In the genomic region with DNA sequence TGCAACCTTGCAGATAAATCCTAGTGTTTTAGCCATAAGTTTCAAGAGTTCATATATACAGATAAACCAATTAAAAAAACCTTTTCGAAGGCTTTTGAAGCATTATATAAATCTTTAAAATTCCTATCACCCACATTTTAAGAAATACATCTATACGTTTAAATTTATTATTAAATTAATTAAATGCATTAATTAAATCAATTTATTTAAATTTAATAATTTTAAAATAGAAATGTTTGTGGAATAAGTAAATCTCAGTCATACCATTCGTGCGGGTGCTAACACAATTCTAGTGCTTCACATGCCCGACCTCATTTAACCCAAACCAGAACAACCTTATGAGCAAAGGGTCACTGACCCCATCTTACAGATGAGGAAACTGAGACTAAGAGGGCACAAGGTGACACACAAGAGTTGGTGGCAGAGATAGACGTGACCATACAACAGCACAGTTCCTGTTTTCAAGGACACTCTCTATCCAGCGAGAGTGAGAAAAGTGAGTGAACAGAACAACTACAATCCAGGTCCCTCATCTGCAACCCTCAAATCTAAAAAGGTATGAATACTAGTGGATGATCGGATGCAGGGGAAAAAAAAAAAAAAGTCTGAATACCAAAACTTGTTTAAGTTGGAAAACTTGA, we compare ENCODE assay signal across 1 cellular context.
TF ChIP-seq lines count a peak whose summit lies in the region.

No MANE protein-coding gene starts in this region.

TF ChIP-seq in K562, 482 proteins besides CTCF, POLR2A, EP300 and RAD21:
- TF ChIP-seq, protein P1, sequence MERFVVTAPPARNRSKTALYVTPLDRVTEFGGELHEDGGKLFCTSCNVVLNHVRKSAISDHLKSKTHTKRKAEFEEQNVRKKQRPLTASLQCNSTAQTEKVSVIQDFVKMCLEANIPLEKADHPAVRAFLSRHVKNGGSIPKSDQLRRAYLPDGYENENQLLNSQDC (CRISPR knock-in tag; IDR thresholded peaks at IDR 0.05), result no peak
- TF ChIP-seq ZNF57 (CRISPR knock-in tag; IDR thresholded peaks at IDR 0.05), result no peak
- TF ChIP-seq SNRNP70 (optimal IDR thresholded peaks at IDR 0.05; ENCODE audit: low read depth, low read length), result no peak
- TF ChIP-seq PCBP1 (IDR thresholded peaks at IDR 0.05; ENCODE audit: low read depth, low read length, poor library complexity, severe bottlenecking), result no peak
- TF ChIP-seq PHB2 (IDR thresholded peaks at IDR 0.05; ENCODE audit: low read depth), result no peak
- TF ChIP-seq ZFPM2 (CRISPR knock-in tag; IDR thresholded peaks at IDR 0.05), result no peak
- TF ChIP-seq KDM1A (IDR thresholded peaks at IDR 0.05), result peak; percentile 68 to 87
- TF ChIP-seq CBX1 (IDR thresholded peaks at IDR 0.05; ENCODE audit: low read depth), result peak; percentile 57; the same call in 1 of the 2 replicates
- TF ChIP-seq NR3C1 (CRISPR knock-in tag; IDR thresholded peaks at IDR 0.05), result no peak
- TF ChIP-seq U2AF2 (optimal IDR thresholded peaks at IDR 0.05; ENCODE audit: low read depth, low read length), result no peak
- TF ChIP-seq MTA1 (IDR thresholded peaks at IDR 0.05; ENCODE audit: borderline replicate concordance), result no peak
- TF ChIP-seq FOS (IDR thresholded peaks at IDR 0.05; ENCODE audit: extremely low read depth, insufficient read length), result no peak
- TF ChIP-seq HDGF (IDR thresholded peaks at IDR 0.05), result peak; percentile 34; the same call in 1 of the 2 replicates
- TF ChIP-seq CBFA2T3 (IDR thresholded peaks at IDR 0.05), result no peak
- TF ChIP-seq ADNP (tag; IDR thresholded peaks at IDR 0.05), result peak; percentile 68
- TF ChIP-seq CHD4 (IDR thresholded peaks at IDR 0.05; ENCODE audit: insufficient read depth, insufficient replicate concordance, low read depth, low read length, poor library complexity, severe bottlenecking), result peak; percentile 67
- TF ChIP-seq, protein P2, sequence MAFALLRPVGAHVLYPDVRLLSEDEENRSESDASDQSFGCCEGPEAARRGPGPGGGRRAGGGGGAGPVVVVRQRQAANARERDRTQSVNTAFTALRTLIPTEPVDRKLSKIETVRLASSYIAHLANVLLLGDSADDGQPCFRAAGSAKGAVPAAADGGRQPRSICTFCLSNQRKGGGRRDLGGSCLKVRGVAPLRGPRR (CRISPR knock-in tag; IDR thresholded peaks at IDR 0.05), result no peak
- peak in 1 of 2 experiments; percentile 74; a peak in 2 of 4 replicates for TF ChIP-seq RCOR1 (IDR thresholded peaks at IDR 0.05; ENCODE audit: borderline replicate concordance in 1 of 2, low read depth in 2 of 2, low read length in 2 of 2)
- TF ChIP-seq ZBTB7A (IDR thresholded peaks at IDR 0.05; ENCODE audit: borderline replicate concordance, control insufficient read depth, low read depth, low read length), result no peak
- TF ChIP-seq SMAD1 (IDR thresholded peaks at IDR 0.05; ENCODE audit: low read depth, low read length, partially characterized antibody), result no peak
- no peak for TF ChIP-seq GABPB2 (CRISPR knock-in tag; conservative IDR thresholded peaks at IDR 0.05)
- peak; percentile 98 for TF ChIP-seq RBM25 (IDR thresholded peaks at IDR 0.05; ENCODE audit: low read depth, low read length, severe bottlenecking)
- TF ChIP-seq SPI1 (IDR thresholded peaks at IDR 0.05; ENCODE audit: borderline replicate concordance, low read depth, low read length), result peak; percentile 59; the same call in 1 of the 2 replicates
- TF ChIP-seq HDAC2 (IDR thresholded peaks at IDR 0.05), result peak; percentile 44; the same call in 1 of the 2 replicates
- no peak for TF ChIP-seq BMI1 (IDR thresholded peaks at IDR 0.05; ENCODE audit: low read length)
- no peak for TF ChIP-seq HNRNPUL1 (IDR thresholded peaks at IDR 0.05; ENCODE audit: low read length)
- peak; percentile 75; the same call in 1 of the 2 replicates for TF ChIP-seq SMARCA5 (IDR thresholded peaks at IDR 0.05)
- TF ChIP-seq ZBED1 (IDR thresholded peaks at IDR 0.05), result no peak
- TF ChIP-seq BCOR (IDR thresholded peaks at IDR 0.05), result peak; percentile 97
- no peak for TF ChIP-seq KAT2B (IDR thresholded peaks at IDR 0.05; ENCODE audit: low read depth, low read length)
- TF ChIP-seq ESRRA (IDR thresholded peaks at IDR 0.05; ENCODE audit: borderline replicate concordance, low read depth), result peak; percentile 85
- TF ChIP-seq HMGN3 (IDR thresholded peaks at IDR 0.05; ENCODE audit: borderline replicate concordance, extremely low read depth, insufficient read length, low read depth, low read length), result no peak
- no peak for TF ChIP-seq DACH1 (IDR thresholded peaks at IDR 0.05; ENCODE audit: partially characterized antibody)
- no peak for TF ChIP-seq GATA2 (CRISPR knock-in tag; IDR thresholded peaks at IDR 0.05)
- TF ChIP-seq CAMTA2 (CRISPR knock-in tag; conservative IDR thresholded peaks at IDR 0.05), result no peak
- no peak for TF ChIP-seq SRSF9 (IDR thresholded peaks at IDR 0.05; ENCODE audit: borderline replicate concordance, low read depth, low read length)
- no peak for TF ChIP-seq NCOA1 (IDR thresholded peaks at IDR 0.05; ENCODE audit: low read depth)
- no peak for TF ChIP-seq ZNF589 (CRISPR knock-in tag; IDR thresholded peaks at IDR 0.05; ENCODE audit: low read depth)
- no peak for TF ChIP-seq POLR2B (IDR thresholded peaks at IDR 0.05; ENCODE audit: low read depth, partially characterized antibody)
- no peak for TF ChIP-seq NR2C2 (CRISPR knock-in tag; IDR thresholded peaks at IDR 0.05)
- TF ChIP-seq NR2C2 (tag; IDR thresholded peaks at IDR 0.05), result no peak
- TF ChIP-seq, protein P3, sequence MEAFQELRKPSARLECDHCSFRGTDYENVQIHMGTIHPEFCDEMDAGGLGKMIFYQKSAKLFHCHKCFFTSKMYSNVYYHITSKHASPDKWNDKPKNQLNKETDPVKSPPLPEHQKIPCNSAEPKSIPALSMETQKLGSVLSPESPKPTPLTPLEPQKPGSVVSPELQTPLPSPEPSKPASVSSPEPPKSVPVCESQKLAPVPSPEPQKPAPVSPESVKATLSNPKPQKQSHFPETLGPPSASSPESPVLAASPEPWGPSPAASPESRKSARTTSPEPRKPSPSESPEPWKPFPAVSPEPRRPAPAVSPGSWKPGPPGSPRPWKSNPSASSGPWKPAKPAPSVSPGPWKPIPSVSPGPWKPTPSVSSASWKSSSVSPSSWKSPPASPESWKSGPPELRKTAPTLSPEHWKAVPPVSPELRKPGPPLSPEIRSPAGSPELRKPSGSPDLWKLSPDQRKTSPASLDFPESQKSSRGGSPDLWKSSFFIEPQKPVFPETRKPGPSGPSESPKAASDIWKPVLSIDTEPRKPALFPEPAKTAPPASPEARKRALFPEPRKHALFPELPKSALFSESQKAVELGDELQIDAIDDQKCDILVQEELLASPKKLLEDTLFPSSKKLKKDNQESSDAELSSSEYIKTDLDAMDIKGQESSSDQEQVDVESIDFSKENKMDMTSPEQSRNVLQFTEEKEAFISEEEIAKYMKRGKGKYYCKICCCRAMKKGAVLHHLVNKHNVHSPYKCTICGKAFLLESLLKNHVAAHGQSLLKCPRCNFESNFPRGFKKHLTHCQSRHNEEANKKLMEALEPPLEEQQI (IDR thresholded peaks at IDR 0.05), result no peak
- no peak for TF ChIP-seq NUFIP1 (IDR thresholded peaks at IDR 0.05; ENCODE audit: partially characterized antibody)
- TF ChIP-seq JUND (IDR thresholded peaks at IDR 0.05; ENCODE audit: borderline replicate concordance, low read depth, low read length), result no peak
- no peak for TF ChIP-seq JUND (tag; IDR thresholded peaks at IDR 0.05; ENCODE audit: borderline replicate concordance, low read depth, low read length)
